In genomic region chr5:133285583-133286021, GRCh38 we compare ENCODE assay signal across 1 cellular context.
TF ChIP-seq lines count a peak whose summit lies in the region.

No MANE protein-coding gene starts in this region.

TF ChIP-seq in A549, 52 proteins besides CTCF, POLR2A, EP300 and RAD21 (continued from another document):
- TF ChIP-seq REST (IDR thresholded peaks at IDR 0.05) (no peak), HOXA7 (CRISPR knock-in tag; IDR thresholded peaks at IDR 0.05) (no peak)
